ENCODE assay signal across 9 cellular contexts in the genomic region with DNA sequence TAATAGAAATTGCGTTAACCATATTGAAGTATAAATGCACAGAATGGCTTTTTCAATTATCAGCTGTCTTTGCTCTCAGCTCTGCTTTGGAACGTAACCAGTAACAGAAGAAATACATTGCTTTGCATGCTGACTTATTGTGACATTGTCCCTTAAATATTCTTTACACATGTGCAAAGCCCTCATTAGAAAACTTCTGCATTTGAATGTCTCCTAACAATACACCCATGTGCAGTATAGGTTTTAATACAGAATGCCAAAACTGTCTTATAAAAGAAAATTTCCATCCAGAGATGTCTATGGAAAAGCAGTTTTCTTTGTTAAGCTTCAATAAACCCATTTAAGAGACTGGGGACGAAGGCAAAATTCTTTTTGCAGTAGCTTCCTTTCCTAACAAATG.
"Had no signal": no experiment of that assay in that cellular context is flagged by ENCODE, and none has a peak within 500 bp of the region (broad histone marks: within the 10 kb centered on the region; RNA-seq: fewer than 3 reads in every experiment).

No MANE protein-coding gene starts in this region.

- DNase-seq: GM23248, GOT3, H7, H9, HCEC 1CT, HFFc6 had no signal

- H3K9ac ChIP-seq: GM23248 had no signal

- H3K4me2 ChIP-seq: GM23338 had no signal

- H3K4me3 ChIP-seq: GM23248, GM23338, HAP-1 had no signal

- H3K36me3 ChIP-seq: HAP-1 had no signal

- H3K9me3 ChIP-seq: HAP-1 had no signal

- H3K27ac ChIP-seq: GM23248 had no signal

- H2AFZ ChIP-seq: GM23248, GM23338 had no signal

- ATAC-seq: GM23338, HCT116 had no signal
